1 cellular context compared by ENCODE assay signal in the genomic region with DNA sequence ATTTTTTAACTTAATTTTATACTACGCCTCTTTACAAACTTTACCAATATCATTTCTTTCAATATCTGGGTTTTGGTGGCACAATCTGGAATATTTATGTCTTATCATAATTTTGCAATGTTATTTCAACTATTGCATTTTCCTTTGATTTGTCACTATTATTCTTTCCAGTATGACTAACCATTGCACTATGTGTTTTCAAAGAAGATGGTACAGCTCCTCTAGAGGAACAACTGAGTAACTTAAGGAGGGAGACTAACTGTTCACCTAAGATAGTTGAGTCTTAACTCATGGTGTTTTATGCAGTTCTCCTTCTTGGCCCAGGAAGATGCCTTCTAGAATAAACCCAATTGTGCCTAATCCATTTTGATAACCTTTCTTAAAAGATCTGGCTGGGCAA.
TF ChIP-seq lines count a peak whose summit lies in the region.

No MANE protein-coding gene starts in this region.

TF ChIP-seq in SK-N-SH, 30 proteins besides CTCF, POLR2A, EP300 and RAD21 (continued from another document):
- TF ChIP-seq SMC3 (IDR thresholded peaks at IDR 0.05; ENCODE audit: low read depth, low read length), result no peak
- TF ChIP-seq NRF1 (IDR thresholded peaks at IDR 0.05; ENCODE audit: low read depth, low read length), result no peak
- no peak for TF ChIP-seq MXI1 (IDR thresholded peaks at IDR 0.05; ENCODE audit: low read depth, low read length)
- TF ChIP-seq JUND (IDR thresholded peaks at IDR 0.05), result peak; percentile 36
- TF ChIP-seq ELF1 (IDR thresholded peaks at IDR 0.05), result no peak
- TF ChIP-seq FOSL2 (IDR thresholded peaks at IDR 0.05; ENCODE audit: borderline replicate concordance, low read depth), result peak; percentile 53; the same call in 1 of the 2 replicates
- TF ChIP-seq CHD2 (IDR thresholded peaks at IDR 0.05; ENCODE audit: low read length, partially characterized antibody), result no peak
- TF ChIP-seq POLR2AphosphoS5 (IDR thresholded peaks at IDR 0.05; ENCODE audit: low read depth, low read length), result no peak
